ENCODE assay signal across 18 cellular contexts in the genomic region with DNA sequence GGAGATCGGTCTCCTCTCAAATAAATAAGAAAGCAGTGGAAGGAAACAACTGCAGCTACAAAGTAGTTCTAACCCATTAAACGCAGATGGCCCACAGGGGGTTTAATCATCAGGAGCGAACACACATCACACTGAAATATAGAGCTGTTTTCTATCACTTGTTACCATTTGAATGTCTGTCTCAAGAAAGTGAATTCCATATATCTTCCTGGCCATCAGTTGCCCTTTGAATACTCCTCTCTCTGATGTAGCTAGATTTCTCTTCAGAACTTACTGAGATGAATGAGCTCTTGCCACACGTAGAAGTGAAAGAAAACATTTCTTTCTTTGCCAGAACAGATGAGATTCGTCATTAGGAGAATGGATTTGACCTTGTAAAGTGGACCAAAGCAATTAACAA. TPM values are rescaled to one million over a fixed set of nuclear protein-coding genes. Genes with fewer than 3 reads are reported as not detected.
"Had no signal": no experiment of that assay in that cellular context is flagged by ENCODE, and none has a peak within 500 bp of the region (broad histone marks: within the 10 kb centered on the region; RNA-seq: fewer than 3 reads in every experiment).

No MANE protein-coding gene starts in this region.

- H3K9me3 Mint-ChIP-seq: activated CD4-positive, alpha-beta memory T cell treated with anti-CD3 and anti-CD28 coated beads for 36 hours; activated T-cell treated with anti-CD3 and anti-CD28 coated beads, Interleukin-2, amount 50 U/mL, for 4 hours; stimulated activated naive CD8-positive, alpha-beta T cell treated with anti-CD3 and anti-CD28 coated beads, Interleukin-15, Interleukin-2, amounts not matched to agents 100 ng/mL and 50 ng/mL, for 24 hours had no signal

- H3K27ac ChIP-seq: breast epithelium, psoas muscle, sigmoid colon, testis had no signal

- DNase-seq: activated CD4-positive, alpha-beta memory T cell treated with anti-CD3 and anti-CD28 coated beads for 36 hours; activated effector memory CD4-positive, alpha-beta T cell treated with anti-CD3 and anti-CD28 coated beads, Interleukin-2, amount 50 U/mL, for 16 hours; activated T-cell treated with anti-CD3 and anti-CD28 coated beads, Interleukin-2, amount 50 U/mL, for 4 hours; aorta; dermis blood vessel endothelial cell; erythroblast; hippocampal formation; kidney glomerular epithelial cell; naive thymus-derived CD4-positive, alpha-beta T cell; occipital lobe; psoas muscle; sigmoid colon; stimulated activated CD4-positive, alpha-beta T cell treated with anti-CD3 and anti-CD28 coated beads, Interleukin-2, amount 100 ng/mL, for 48 hours; testis had no signal

- H3K9me3 ChIP-seq: breast epithelium, psoas muscle, sigmoid colon, testis had no signal

- H3K4me3 ChIP-seq: breast epithelium, psoas muscle, sigmoid colon, testis had no signal

- ATAC-seq: activated T-cell treated with anti-CD3 and anti-CD28 coated beads, Interleukin-2, amount 50 U/mL, for 4 hours; naive thymus-derived CD4-positive, alpha-beta T cell; psoas muscle had no signal

- H3K4me3 Mint-ChIP-seq: activated CD4-positive, alpha-beta memory T cell treated with anti-CD3 and anti-CD28 coated beads for 36 hours; activated naive CD8-positive, alpha-beta T cell; activated T-cell treated with anti-CD3 and anti-CD28 coated beads, Interleukin-2, amount 50 U/mL, for 4 hours; naive thymus-derived CD4-positive, alpha-beta T cell; stimulated activated naive CD8-positive, alpha-beta T cell treated with anti-CD3 and anti-CD28 coated beads, Interleukin-15, Interleukin-2, amounts not matched to agents 100 ng/mL and 50 ng/mL, for 24 hours had no signal

- H3K36me3 ChIP-seq: breast epithelium, sigmoid colon had no signal

- H3K27ac Mint-ChIP-seq: activated CD4-positive, alpha-beta memory T cell treated with anti-CD3 and anti-CD28 coated beads for 36 hours; activated naive CD8-positive, alpha-beta T cell; naive thymus-derived CD4-positive, alpha-beta T cell; stimulated activated naive CD8-positive, alpha-beta T cell treated with anti-CD3 and anti-CD28 coated beads, Interleukin-15, Interleukin-2, amounts not matched to agents 100 ng/mL and 50 ng/mL, for 24 hours had no signal

- H3K36me3 Mint-ChIP-seq: activated CD4-positive, alpha-beta memory T cell treated with anti-CD3 and anti-CD28 coated beads for 36 hours; activated naive CD8-positive, alpha-beta T cell; naive thymus-derived CD4-positive, alpha-beta T cell had no signal

- H3K27me3 ChIP-seq: testis had no signal

- H3K4me1 Mint-ChIP-seq: naive thymus-derived CD4-positive, alpha-beta T cell had no signal

- H3K27me3 Mint-ChIP-seq: activated CD4-positive, alpha-beta memory T cell treated with anti-CD3 and anti-CD28 coated beads for 36 hours; activated naive CD8-positive, alpha-beta T cell; naive thymus-derived CD4-positive, alpha-beta T cell; stimulated activated naive CD8-positive, alpha-beta T cell treated with anti-CD3 and anti-CD28 coated beads, Interleukin-15, Interleukin-2, amounts not matched to agents 100 ng/mL and 50 ng/mL, for 24 hours had no signal

- H3K4me1 ChIP-seq: breast epithelium, psoas muscle, sigmoid colon, testis had no signal

RNA-seq across cellular contexts. Expression of a gene that starts 29.2 kb away (rescaled TPM):
- total RNA-seq: activated CD4-positive, alpha-beta memory T cell treated with anti-CD3 and anti-CD28 coated beads for 36 hours; activated T-cell treated with anti-CD3 and anti-CD28 coated beads, Interleukin-2, amount 50 U/mL, for 4 hours; aorta; cerebellum; dermis blood vessel endothelial cell; naive thymus-derived CD4-positive, alpha-beta T cell had no signal
- polyA plus RNA-seq: naive thymus-derived CD4-positive, alpha-beta T cell; sigmoid colon had no signal
